Comparison of ENCODE assay signal across 21 cellular contexts in the genomic region with DNA sequence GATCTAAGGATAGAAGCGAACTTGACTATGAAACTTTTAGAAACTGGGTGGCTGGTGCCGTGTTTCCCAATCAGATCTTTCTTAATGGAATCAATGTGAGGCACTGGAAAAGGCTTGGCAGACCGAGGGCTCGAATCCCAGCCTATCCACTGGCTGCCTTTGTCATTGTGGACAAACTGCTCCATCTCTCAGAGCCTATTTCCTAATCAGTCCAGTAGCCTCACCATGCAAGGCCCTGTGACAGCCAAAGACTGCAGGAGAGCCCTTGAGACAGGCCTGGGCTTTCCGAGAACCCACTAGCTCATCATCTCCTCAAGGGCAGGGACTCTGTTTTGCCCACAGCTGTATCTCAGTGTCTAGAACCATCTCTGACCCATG. TPM values are rescaled to one million over a fixed set of nuclear protein-coding genes. Genes with fewer than 3 reads are reported as not detected.
"Had no signal": no experiment of that assay in that cellular context is flagged by ENCODE, and none has a peak within 500 bp of the region (broad histone marks: within the 10 kb centered on the region; RNA-seq: fewer than 3 reads in every experiment).

No MANE protein-coding gene starts in this region.

- H3K4me1 Mint-ChIP-seq: naive thymus-derived CD8-positive, alpha-beta T cell; stimulated activated naive CD8-positive, alpha-beta T cell treated with anti-CD3 and anti-CD28 coated beads, Interleukin-15, amount 100 ng/mL, for 72 hours had no signal

- H3K9me3 Mint-ChIP-seq: central memory CD8-positive, alpha-beta T cell had no signal

- H3K4me3 ChIP-seq: hepatocyte, right atrium auricular region, thoracic aorta, upper lobe of right lung had no signal

- H3K36me3 ChIP-seq: brain microvascular endothelial cell, right atrium auricular region, thoracic aorta, upper lobe of right lung had no signal

- ATAC-seq: activated naive CD4-positive, alpha-beta T cell treated with anti-CD3 and anti-CD28 coated beads, Interleukin-2, amount 50 U/mL, for 72 hours; left lobe of liver; naive thymus-derived CD8-positive, alpha-beta T cell; stimulated activated naive CD8-positive, alpha-beta T cell treated with anti-CD3 and anti-CD28 coated beads, Interleukin-15, amount 100 ng/mL, for 72 hours; upper lobe of right lung had no signal

- DNase-seq: activated CD4-positive, alpha-beta T cell treated with anti-CD3 and anti-CD28 coated beads, Interleukin-2, amount 50 U/mL, for 4 hours; activated effector memory CD4-positive, alpha-beta T cell treated with anti-CD3 and anti-CD28 coated beads, Interleukin-2, amount 50 U/mL, for 16 hours; brain microvascular endothelial cell; erythroblast; islet precursor cell; mammary epithelial cell; small intestine; stimulated activated naive CD8-positive, alpha-beta T cell treated with anti-CD3 and anti-CD28 coated beads, Interleukin-15, amount 100 ng/mL, for 72 hours; T-helper 1 cell; T1000 had no signal

- H3K36me3 Mint-ChIP-seq: activated naive CD4-positive, alpha-beta T cell treated with anti-CD3 and anti-CD28 coated beads, Interleukin-2, amount 50 U/mL, for 72 hours had no signal

- H3K27me3 Mint-ChIP-seq: central memory CD8-positive, alpha-beta T cell had no signal

- H3K4me3 Mint-ChIP-seq: central memory CD8-positive, alpha-beta T cell; naive thymus-derived CD8-positive, alpha-beta T cell; stimulated activated naive CD8-positive, alpha-beta T cell treated with anti-CD3 and anti-CD28 coated beads, Interleukin-15, amount 100 ng/mL, for 72 hours had no signal

- H3K27ac ChIP-seq: brain microvascular endothelial cell, hepatocyte, right atrium auricular region, thoracic aorta, upper lobe of right lung had no signal

- H3K4me1 ChIP-seq: upper lobe of right lung had no signal

- H3K9me3 ChIP-seq: thoracic aorta, upper lobe of right lung had no signal

- H3K27ac Mint-ChIP-seq: activated naive CD4-positive, alpha-beta T cell treated with anti-CD3 and anti-CD28 coated beads, Interleukin-2, amount 50 U/mL, for 72 hours; progenitor cell of endocrine pancreas had no signal

- H3K4me2 ChIP-seq: hepatocyte had no signal

- H3K27me3 ChIP-seq: right atrium auricular region had no signal

- H2AFZ ChIP-seq: hepatocyte had no signal

RNA-seq across cellular contexts. Expression of a gene that starts 43.4 kb away (rescaled TPM):
- total RNA-seq: dermis microvascular lymphatic vessel endothelial cell; glomerular endothelial cell; naive thymus-derived CD8-positive, alpha-beta T cell; thoracic aorta had no signal
- polyA plus RNA-seq: mammary epithelial cell; naive thymus-derived CD8-positive, alpha-beta T cell had no signal

RNA-seq across cellular contexts. Expression of a gene that starts 46.9 kb away (rescaled TPM):
- total RNA-seq: dermis microvascular lymphatic vessel endothelial cell, glomerular endothelial cell, left lobe of liver, mammary epithelial cell, upper lobe of right lung had no signal
